ENCODE assay signal across 16 cellular contexts in genomic region chr6:134637282-134637681, GRCh38.
DNase-seq lines count a peak whose midpoint lies in the region; ATAC-seq, FAIRE-seq and TF ChIP-seq lines count a peak whose summit lies in the region.
"Had no signal": no experiment of that assay in that cellular context is flagged by ENCODE, and none has a peak within 500 bp of the region (broad histone marks: within the 10 kb centered on the region; RNA-seq: fewer than 3 reads in every experiment).

No MANE protein-coding gene starts in this region.

- no peak overlapping the region for H2AK5ac ChIP-seq in mesendoderm (ENCODE audit: low read length)

- no peaks in the 10 kb centered on the region for H3K4me1 ChIP-seq in astrocyte (ENCODE audit: insufficient read depth, low read length)
- H3K4me1 ChIP-seq in mesendoderm (ENCODE audit: control insufficient read depth, low read depth, low read length) = no peaks in the 10 kb centered on the region
- H3K4me1 ChIP-seq in upper lobe of left lung = peaks cover 0 to 10% (median 4%) of the 10 kb centered on the region in 4 donors
- H3K4me1 ChIP-seq in effector memory CD4-positive, alpha-beta T cell (ENCODE audit: control insufficient read depth, insufficient read depth, low read length, poor library complexity, severe bottlenecking) = no peaks in the 10 kb centered on the region

- H4K20me1 ChIP-seq in astrocyte (ENCODE audit: insufficient read depth, low read length) = no peaks in the 10 kb centered on the region
- H4K20me1 ChIP-seq: BLaER1 had no signal

- H3K9me3 ChIP-seq in astrocyte (ENCODE audit: insufficient read depth, low read depth, low read length) (no peaks in the 10 kb centered on the region), upper lobe of left lung (no peaks in the 10 kb centered on the region)
- H3K9me3 ChIP-seq in effector memory CD4-positive, alpha-beta T cell (ENCODE audit: control insufficient read depth, low read length) = no peaks in the 10 kb centered on the region
- H3K9me3 ChIP-seq: Caco-2 had no signal

- no peaks in the 10 kb centered on the region for H3K27me3 ChIP-seq in astrocyte (ENCODE audit: insufficient read depth, low read length)
- no peaks in the 10 kb centered on the region for H3K27me3 ChIP-seq in mesendoderm (ENCODE audit: insufficient read depth, low read length, poor library complexity)
- no peaks in the 10 kb centered on the region for H3K27me3 ChIP-seq in upper lobe of left lung
- H3K27me3 ChIP-seq in effector memory CD4-positive, alpha-beta T cell (replicated peaks; ENCODE audit: control insufficient read depth, insufficient read depth, low read length, poor library complexity, severe bottlenecking) = no peaks in the 10 kb centered on the region
- H3K27me3 ChIP-seq: BLaER1 had no signal

- TF ChIP-seq EP300 in upper lobe of left lung (IDR thresholded peaks at IDR 0.05) = no peak

- peaks cover 30% of the 10 kb centered on the region for H3K4me1 Mint-ChIP-seq in astrocyte (ENCODE audit: low read depth, unreplicated experiment)

- H3K9me3 Mint-ChIP-seq in astrocyte (ENCODE audit: unreplicated experiment) = no peaks in the 10 kb centered on the region
- H3K9me3 Mint-ChIP-seq: CD8-positive, alpha-beta memory T cell had no signal

- peak overlapping the region; percentile 20 for H3K27ac Mint-ChIP-seq in astrocyte (ENCODE audit: unreplicated experiment)

- H2BK5ac ChIP-seq in mesendoderm (ENCODE audit: low read length) = no peak overlapping the region

- intact Hi-C loops in left ventricle myocardium superior (cut with micrococcal nuclease) = no loop called here

- no peak overlapping the region for H2BK120ac ChIP-seq in mesendoderm (ENCODE audit: low read depth, low read length)

- no CpG with 5 or more reads among the region's 5 CpGs for WGBS in mesendoderm (ENCODE audit: extremely low coverage, insufficient coverage, low lambda C conversion rate)
- 86 to 91% methylated on average over 5 of the region's 5 CpGs for WGBS in upper lobe of left lung, 2 donors

- H3K27me3 Mint-ChIP-seq in astrocyte (ENCODE audit: low read depth, unreplicated experiment) = no peaks in the 10 kb centered on the region
- H3K27me3 Mint-ChIP-seq: CD8-positive, alpha-beta memory T cell had no signal

- ATAC-seq in left ventricle myocardium superior (no peak), upper lobe of left lung (ENCODE audit: low FRiP score in 2 of 2) (no peak)
- ATAC-seq: HCT116 had no signal

- H4K8ac ChIP-seq in mesendoderm (ENCODE audit: low read depth, low read length) = no peak overlapping the region

- H3K79me1 ChIP-seq in mesendoderm (ENCODE audit: low read length) = no peaks in the 10 kb centered on the region

- DNase-seq in NCI-H82 (lab: John Stamatoyannopoulos, UW) = peak; percentile 38
- DNase-seq in NCI-H82 treated with DMSO at 0.1 percent for 48 hours (lab: John Stamatoyannopoulos, UW; ENCODE audit: unreplicated experiment) = no peak
- DNase-seq in astrocyte (ENCODE audit: low read depth) = no peak
- DNase-seq in mesendoderm = no peak
- DNase-seq in superior temporal gyrus (ENCODE audit: extremely low spot score) = peak; percentile 30
- DNase-seq in left ventricle myocardium superior = no peak
- no peak for DNase-seq in upper lobe of left lung
- no peak for DNase-seq in effector memory CD4-positive, alpha-beta T cell
- DNase-seq: AML-193; Caco-2; CD8-positive, alpha-beta memory T cell; DMS53 had no signal

- H3K27ac ChIP-seq in astrocyte (ENCODE audit: low read depth, low read length) (no peak overlapping the region), mesendoderm (ENCODE audit: low read depth, low read length) (no peak overlapping the region), upper lobe of left lung (no peak overlapping the region)
- H3K27ac ChIP-seq in effector memory CD4-positive, alpha-beta T cell (ENCODE audit: insufficient read depth, low read length, poor library complexity, severe bottlenecking) = no peak overlapping the region
- H3K27ac ChIP-seq: 22Rv1, BLaER1 had no signal

- no peak overlapping the region for H3K23ac ChIP-seq in mesendoderm (ENCODE audit: low read length)

- FAIRE-seq in astrocyte (lab: Jason Lieb, UNC) = no peak
- FAIRE-seq: H54 had no signal

- H4K5ac ChIP-seq in mesendoderm (ENCODE audit: low read length) = no peak overlapping the region

- H3K56ac ChIP-seq in mesendoderm (ENCODE audit: low read length) = no peak overlapping the region

- TF ChIP-seq POLR2A in upper lobe of left lung (IDR thresholded peaks at IDR 0.05) = no peak

- H2AFZ ChIP-seq in astrocyte (ENCODE audit: low read depth, low read length) = no peak overlapping the region

- H3K9ac ChIP-seq in astrocyte (ENCODE audit: low read length) = no peak overlapping the region
- no peak overlapping the region for H3K9ac ChIP-seq in mesendoderm (ENCODE audit: low read length)
- H3K9ac ChIP-seq: BLaER1 had no signal

- H3K4me3 Mint-ChIP-seq in astrocyte (ENCODE audit: unreplicated experiment) = no peak overlapping the region
- H3K4me3 Mint-ChIP-seq: CD8-positive, alpha-beta memory T cell had no signal

- H3K4me2 ChIP-seq in astrocyte (ENCODE audit: low read length) (no peak overlapping the region), mesendoderm (ENCODE audit: low read length) (no peak overlapping the region)
- H3K4me2 ChIP-seq: BLaER1 had no signal

- no peak overlapping the region for H3K4ac ChIP-seq in mesendoderm (ENCODE audit: low read depth, low read length)

- H3K18ac ChIP-seq in mesendoderm (ENCODE audit: low read length) = peak overlapping the region; percentile 10

- H3K36me3 Mint-ChIP-seq in astrocyte (ENCODE audit: low read depth, unreplicated experiment) = no peaks in the 10 kb centered on the region
- H3K36me3 Mint-ChIP-seq: CD8-positive, alpha-beta memory T cell had no signal

- TF ChIP-seq CTCF in astrocyte (IDR thresholded peaks at IDR 0.05; ENCODE audit: insufficient read depth, low read depth, low read length) (no peak), upper lobe of left lung (IDR thresholded peaks at IDR 0.05) (no peak)

- H3K4me3 ChIP-seq in astrocyte (ENCODE audit: insufficient read depth, low read depth, low read length) (no peak overlapping the region), mesendoderm (ENCODE audit: low read length) (no peak overlapping the region), upper lobe of left lung (no peak overlapping the region)
- no peak overlapping the region for H3K4me3 ChIP-seq in effector memory CD4-positive, alpha-beta T cell (ENCODE audit: insufficient read depth, low read depth, low read length, poor library complexity, severe bottlenecking)
- H3K4me3 ChIP-seq: BLaER1 had no signal

- no peaks in the 10 kb centered on the region for H3K36me3 ChIP-seq in astrocyte (ENCODE audit: insufficient read depth, low read length)
- no peaks in the 10 kb centered on the region for H3K36me3 ChIP-seq in mesendoderm (ENCODE audit: control insufficient read depth, insufficient read depth, low read length)
- H3K36me3 ChIP-seq in upper lobe of left lung = no peaks in the 10 kb centered on the region
- H3K36me3 ChIP-seq in effector memory CD4-positive, alpha-beta T cell (ENCODE audit: control insufficient read depth, insufficient read depth, low read length) = no peaks in the 10 kb centered on the region
- H3K36me3 ChIP-seq: BLaER1 had no signal

- H3K79me2 ChIP-seq in astrocyte (ENCODE audit: insufficient read depth, low read length) = no peaks in the 10 kb centered on the region
- H3K79me2 ChIP-seq in mesendoderm (ENCODE audit: control insufficient read depth, insufficient read depth, low read length) = no peaks in the 10 kb centered on the region

- no peak overlapping the region for H2BK15ac ChIP-seq in mesendoderm (replicated peaks; ENCODE audit: low read depth)

Comparison
In these comparisons a context has a peak if more than half of its experiments do, and no peak if none do; other contexts are left out.
1. DNase-seq: peak in NCI-H82 (single experiment) and superior temporal gyrus (single experiment); none in NCI-H82 treated with DMSO at 0.1 percent for 48 hours (single experiment), astrocyte (single experiment), mesendoderm (single experiment), left ventricle myocardium superior (single experiment), upper lobe of left lung (0 of 2) and effector memory CD4-positive, alpha-beta T cell (0 of 3).